In genomic region chr2:72785517-72785916, GRCh38 we compare ENCODE assay signal across 29 cellular contexts.
"Had no signal": no experiment of that assay in that cellular context is flagged by ENCODE, and none has a peak within 500 bp of the region (broad histone marks: within the 10 kb centered on the region; RNA-seq: fewer than 3 reads in every experiment).

No MANE protein-coding gene starts in this region.

- DNase-seq: activated B cell treated with CpG ODN at 0.5 μM for 24 hours; activated CD4-positive, alpha-beta memory T cell treated with anti-CD3 and anti-CD28 coated beads for 36 hours; activated CD4-positive, alpha-beta T cell treated with anti-CD3 and anti-CD28 coated beads for 4 hours; activated CD4-positive, alpha-beta T cell treated with anti-CD3 and anti-CD28 coated beads, Interleukin-2, amount 10 ng/mL, durations not matched to agents 24 days and 14 days; activated CD4-positive, alpha-beta T cell treated with anti-CD3 and anti-CD28 coated beads, Interleukin-2, amount 50 U/mL, for 1 hour; activated CD4-positive, alpha-beta T cell treated with anti-CD3 and anti-CD28 coated beads, Interleukin-2, amount 50 U/mL, for 4 hours; activated CD4-positive, CD25-positive, alpha-beta regulatory T cell treated with anti-CD3 and anti-CD28 coated beads, Interleukin-2, amount 50 U/mL, for 72 hours; activated CD8-positive, alpha-beta memory T cell treated with anti-CD3 and anti-CD28 coated beads, Interleukin-2, amount 50 U/mL, for 4 hours; activated CD8-positive, alpha-beta T cell treated with anti-CD3 and anti-CD28 coated beads for 36 hours; activated effector memory CD4-positive, alpha-beta T cell treated with anti-CD3 and anti-CD28 coated beads, Interleukin-2, amount 50 U/mL, for 16 hours; activated gamma-delta T cell treated with Interleukin-2 at 50 U/mL for 16 hours; activated naive CD4-positive, alpha-beta T cell; activated naive CD4-positive, alpha-beta T cell treated with anti-CD3 and anti-CD28 coated beads for 36 hours; activated naive CD4-positive, alpha-beta T cell treated with anti-CD3 and anti-CD28 coated beads, Interleukin-2, amount 50 U/mL, for 16 hours; activated naive CD8-positive, alpha-beta T cell treated with anti-CD3 and anti-CD28 coated beads for 36 hours; activated T-cell treated with anti-CD3 and anti-CD28 coated beads for 4 hours; activated T-cell treated with anti-CD3 and anti-CD28 coated beads, Interleukin-2, amount 50 U/mL, for 1 hour; activated T-cell treated with anti-CD3 and anti-CD28 coated beads, Interleukin-2, amount 50 U/mL, for 4 hours; activated T-cell treated with anti-CD3 and anti-CD28 coated beads, Interleukin-2, amount 50 U/mL, for 72 hours; adrenal gland; amniotic stem cell; aorta; body of pancreas; brain microvascular endothelial cell; central memory CD4-positive, alpha-beta T cell; T-helper 2 cell; T-helper 9 cell had no signal

- H3K9me3 ChIP-seq: adrenal gland, body of pancreas, breast epithelium had no signal

- H3K27me3 ChIP-seq: adrenal gland, body of pancreas, brain microvascular endothelial cell, breast epithelium had no signal

- H3K4me1 ChIP-seq: breast epithelium had no signal

- H3K27ac ChIP-seq: adrenal gland, body of pancreas, brain microvascular endothelial cell, breast epithelium, VCaP had no signal

- H3K36me3 ChIP-seq: adrenal gland, brain microvascular endothelial cell, breast epithelium had no signal

- H3K4me3 ChIP-seq: adrenal gland, body of pancreas, breast epithelium had no signal
